In genomic region chr1:61337981-61338848, GRCh38 we compare ENCODE assay signal across 1 cellular context.
A peak's percentile ranks its signal among the peaks of the same experiment; 100 is the strongest.
TF ChIP-seq lines count a peak whose summit lies in the region.

No MANE protein-coding gene starts in this region.

TF ChIP-seq in HepG2, 621 proteins besides CTCF, POLR2A, EP300 and RAD21 (continued from another document and continues in another):
- TF ChIP-seq THAP8 (CRISPR knock-in tag; IDR thresholded peaks at IDR 0.05; ENCODE audit: borderline replicate concordance) (no peak), ZNF720 (CRISPR knock-in tag; IDR thresholded peaks at IDR 0.05) (no peak), XBP1 (CRISPR knock-in tag; IDR thresholded peaks at IDR 0.05) (no peak), TGIF2 (CRISPR knock-in tag; IDR thresholded peaks at IDR 0.05) (0 out of 2 replicates have a peak, but pooled peaks have one; percentile 7), RXRB (CRISPR knock-in tag; IDR thresholded peaks at IDR 0.05; ENCODE audit: borderline replicate concordance) (peak; percentile 39; the same call in 1 of the 2 replicates), SMAD9 (CRISPR knock-in tag; IDR thresholded peaks at IDR 0.05) (no peak), CCDC6 (CRISPR knock-in tag; IDR thresholded peaks at IDR 0.05) (no peak; the same call in none of the 2 replicates), ELF3 (CRISPR knock-in tag; IDR thresholded peaks at IDR 0.05) (no peak), TP53 (CRISPR knock-in tag; conservative IDR thresholded peaks at IDR 0.05) (0 out of 2 replicates have a peak, but pooled peaks have one; percentile 18), ZNF75D (CRISPR knock-in tag; IDR thresholded peaks at IDR 0.05; ENCODE audit: borderline replicate concordance) (no peak), NFE2L2 (IDR thresholded peaks at IDR 0.05; ENCODE audit: low read length) (0 out of 2 replicates have a peak, but pooled peaks have one; percentile 18), MEIS2 (CRISPR knock-in tag; IDR thresholded peaks at IDR 0.05) (no peak), POLR2AphosphoS5 (IDR thresholded peaks at IDR 0.05; ENCODE audit: low read depth, low read length) (no peak), BHLHE40 (IDR thresholded peaks at IDR 0.05; ENCODE audit: low read length) (no peak), ZNF468 (CRISPR knock-in tag; IDR thresholded peaks at IDR 0.05) (no peak), ZNF747 (CRISPR knock-in tag; IDR thresholded peaks at IDR 0.05; ENCODE audit: borderline replicate concordance) (no peak), PHF20 (CRISPR knock-in tag; IDR thresholded peaks at IDR 0.05) (no peak), ZNF878 (CRISPR knock-in tag; IDR thresholded peaks at IDR 0.05) (no peak), NR3C1 (CRISPR knock-in tag; IDR thresholded peaks at IDR 0.05) (no peak), RFX3 (CRISPR knock-in tag; IDR thresholded peaks at IDR 0.05) (no peak), ZNF619 (CRISPR knock-in tag; IDR thresholded peaks at IDR 0.05) (no peak), PRDM4 (CRISPR knock-in tag; IDR thresholded peaks at IDR 0.05; ENCODE audit: borderline replicate concordance) (no peak), ZFP90 (CRISPR knock-in tag; IDR thresholded peaks at IDR 0.05; ENCODE audit: borderline replicate concordance) (no peak), ZNF44 (CRISPR knock-in tag; IDR thresholded peaks at IDR 0.05) (no peak), ZNF382 (CRISPR knock-in tag; IDR thresholded peaks at IDR 0.05; ENCODE audit: borderline replicate concordance) (no peak), PAWR (CRISPR knock-in tag; IDR thresholded peaks at IDR 0.05; ENCODE audit: borderline replicate concordance) (no peak), JUND (CRISPR knock-in tag; IDR thresholded peaks at IDR 0.05) (peak; percentile 97), SIX1 (CRISPR knock-in tag; IDR thresholded peaks at IDR 0.05; ENCODE audit: borderline replicate concordance) (no peak; the same call in 1 of the 2 replicates), FOXP1 (IDR thresholded peaks at IDR 0.05) (no peak), FOXP1 (CRISPR knock-in tag; IDR thresholded peaks at IDR 0.05) (0 out of 2 replicates have a peak, but pooled peaks have one; percentile 11), MLLT10 (CRISPR knock-in tag; IDR thresholded peaks at IDR 0.05) (no peak), TCF7L2 (IDR thresholded peaks at IDR 0.05; ENCODE audit: low read depth, low read length) (no peak), CENPT (CRISPR knock-in tag; IDR thresholded peaks at IDR 0.05; ENCODE audit: low read depth) (no peak), NPAS2 (CRISPR knock-in tag; IDR thresholded peaks at IDR 0.05; ENCODE audit: borderline replicate concordance) (no peak), SNAI1 (CRISPR knock-in tag; IDR thresholded peaks at IDR 0.05; ENCODE audit: borderline replicate concordance) (no peak), ZNF674 (CRISPR knock-in tag; IDR thresholded peaks at IDR 0.05; ENCODE audit: low read depth) (no peak), SYNCRIP (IDR thresholded peaks at IDR 0.05; ENCODE audit: insufficient read depth, low read depth, low read length) (no peak), KAT2B (IDR thresholded peaks at IDR 0.05; ENCODE audit: borderline replicate concordance, low read depth, low read length) (no peak), TBL1XR1 (IDR thresholded peaks at IDR 0.05; ENCODE audit: borderline replicate concordance, low read length, partially characterized antibody) (no peak), MED8 (CRISPR knock-in tag; IDR thresholded peaks at IDR 0.05; ENCODE audit: insufficient replicate concordance) (no peak), ZBTB4 (CRISPR knock-in tag; IDR thresholded peaks at IDR 0.05; ENCODE audit: borderline replicate concordance) (no peak), ZBTB38 (CRISPR knock-in tag; IDR thresholded peaks at IDR 0.05) (peak; percentile 49; the same call in 1 of the 2 replicates), REL (CRISPR knock-in tag; conservative IDR thresholded peaks at IDR 0.05) (no peak), GTF2F1 (IDR thresholded peaks at IDR 0.05; ENCODE audit: low read length) (no peak), GATA4 (IDR thresholded peaks at IDR 0.05; ENCODE audit: borderline replicate concordance, low read depth) (no peak), TSC22D2 (CRISPR knock-in tag; IDR thresholded peaks at IDR 0.05; ENCODE audit: borderline replicate concordance) (no peak), ZNF800 (CRISPR knock-in tag; IDR thresholded peaks at IDR 0.05) (peak; percentile 46; the same call in 1 of the 2 replicates), ADNP (CRISPR knock-in tag; IDR thresholded peaks at IDR 0.05) (no peak), ZNF781 (CRISPR knock-in tag; IDR thresholded peaks at IDR 0.05; ENCODE audit: borderline replicate concordance, not compliant biosample characterization) (no peak)
- TF ChIP-seq, protein P1, sequence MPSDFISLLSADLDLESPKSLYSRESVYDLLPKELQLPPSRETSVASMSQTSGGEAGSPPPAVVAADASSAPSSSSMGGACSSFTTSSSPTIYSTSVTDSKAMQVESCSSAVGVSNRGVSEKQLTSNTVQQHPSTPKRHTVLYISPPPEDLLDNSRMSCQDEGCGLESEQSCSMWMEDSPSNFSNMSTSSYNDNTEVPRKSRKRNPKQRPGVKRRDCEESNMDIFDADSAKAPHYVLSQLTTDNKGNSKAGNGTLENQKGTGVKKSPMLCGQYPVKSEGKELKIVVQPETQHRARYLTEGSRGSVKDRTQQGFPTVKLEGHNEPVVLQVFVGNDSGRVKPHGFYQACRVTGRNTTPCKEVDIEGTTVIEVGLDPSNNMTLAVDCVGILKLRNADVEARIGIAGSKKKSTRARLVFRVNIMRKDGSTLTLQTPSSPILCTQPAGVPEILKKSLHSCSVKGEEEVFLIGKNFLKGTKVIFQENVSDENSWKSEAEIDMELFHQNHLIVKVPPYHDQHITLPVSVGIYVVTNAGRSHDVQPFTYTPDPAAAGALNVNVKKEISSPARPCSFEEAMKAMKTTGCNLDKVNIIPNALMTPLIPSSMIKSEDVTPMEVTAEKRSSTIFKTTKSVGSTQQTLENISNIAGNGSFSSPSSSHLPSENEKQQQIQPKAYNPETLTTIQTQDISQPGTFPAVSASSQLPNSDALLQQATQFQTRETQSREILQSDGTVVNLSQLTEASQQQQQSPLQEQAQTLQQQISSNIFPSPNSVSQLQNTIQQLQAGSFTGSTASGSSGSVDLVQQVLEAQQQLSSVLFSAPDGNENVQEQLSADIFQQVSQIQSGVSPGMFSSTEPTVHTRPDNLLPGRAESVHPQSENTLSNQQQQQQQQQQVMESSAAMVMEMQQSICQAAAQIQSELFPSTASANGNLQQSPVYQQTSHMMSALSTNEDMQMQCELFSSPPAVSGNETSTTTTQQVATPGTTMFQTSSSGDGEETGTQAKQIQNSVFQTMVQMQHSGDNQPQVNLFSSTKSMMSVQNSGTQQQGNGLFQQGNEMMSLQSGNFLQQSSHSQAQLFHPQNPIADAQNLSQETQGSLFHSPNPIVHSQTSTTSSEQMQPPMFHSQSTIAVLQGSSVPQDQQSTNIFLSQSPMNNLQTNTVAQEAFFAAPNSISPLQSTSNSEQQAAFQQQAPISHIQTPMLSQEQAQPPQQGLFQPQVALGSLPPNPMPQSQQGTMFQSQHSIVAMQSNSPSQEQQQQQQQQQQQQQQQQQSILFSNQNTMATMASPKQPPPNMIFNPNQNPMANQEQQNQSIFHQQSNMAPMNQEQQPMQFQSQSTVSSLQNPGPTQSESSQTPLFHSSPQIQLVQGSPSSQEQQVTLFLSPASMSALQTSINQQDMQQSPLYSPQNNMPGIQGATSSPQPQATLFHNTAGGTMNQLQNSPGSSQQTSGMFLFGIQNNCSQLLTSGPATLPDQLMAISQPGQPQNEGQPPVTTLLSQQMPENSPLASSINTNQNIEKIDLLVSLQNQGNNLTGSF (CRISPR knock-in tag; IDR thresholded peaks at IDR 0.05): no peak
- TF ChIP-seq, protein P2, sequence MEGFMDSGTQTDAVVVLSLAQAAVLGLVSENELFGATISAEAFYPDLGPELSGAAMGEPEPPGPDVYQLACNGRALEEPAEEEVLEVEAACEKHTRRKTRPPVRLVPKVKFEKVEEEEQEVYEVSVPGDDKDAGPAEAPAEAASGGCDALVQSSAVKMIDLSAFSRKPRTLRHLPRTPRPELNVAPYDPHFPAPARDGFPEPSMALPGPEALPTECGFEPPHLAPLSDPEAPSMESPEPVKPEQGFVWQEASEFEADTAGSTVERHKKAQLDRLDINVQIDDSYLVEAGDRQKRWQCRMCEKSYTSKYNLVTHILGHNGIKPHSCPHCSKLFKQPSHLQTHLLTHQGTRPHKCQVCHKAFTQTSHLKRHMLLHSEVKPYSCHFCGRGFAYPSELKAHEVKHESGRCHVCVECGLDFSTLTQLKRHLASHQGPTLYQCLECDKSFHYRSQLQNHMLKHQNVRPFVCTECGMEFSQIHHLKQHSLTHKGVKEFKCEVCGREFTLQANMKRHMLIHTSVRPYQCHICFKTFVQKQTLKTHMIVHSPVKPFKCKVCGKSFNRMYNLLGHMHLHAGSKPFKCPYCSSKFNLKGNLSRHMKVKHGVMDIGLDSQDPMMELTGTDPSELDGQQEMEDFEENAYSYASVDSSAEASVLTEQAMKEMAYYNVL (CRISPR knock-in tag; IDR thresholded peaks at IDR 0.05; ENCODE audit: borderline replicate concordance): 0 out of 2 replicates have a peak, but pooled peaks have one; percentile 25
